37 cellular contexts compared by ENCODE assay signal in genomic region chr10:99558708-99559107, GRCh38. TPM values are rescaled to one million over a fixed set of nuclear protein-coding genes. Genes with fewer than 3 reads are reported as not detected.
"Had no signal": no experiment of that assay in that cellular context is flagged by ENCODE, and none has a peak within 500 bp of the region (broad histone marks: within the 10 kb centered on the region; RNA-seq: fewer than 3 reads in every experiment).

No MANE protein-coding gene starts in this region.

- H3K27me3 ChIP-seq: MG63 had no signal

- DNase-seq: Karpas-422, Kasumi-1, MG63, MM.1S, MV-4-11, NCI-H1048, NCI-H1092, NCI-H1092 treated with DMSO at 0.1 percent for 48 hours, NCI-H1105, NCI-H1105 treated with DMSO at 0.1 percent for 48 hours, NCI-H1417, NCI-H1417 treated with DMSO at 0.1 percent for 48 hours, NCI-H1436, NCI-H1436 treated with DMSO at 0.1 percent for 48 hours, NCI-H146, NCI-H1694, NCI-H1694 treated with DMSO at 0.1 percent for 48 hours, NCI-H187, NCI-H187 treated with DMSO at 0.1 percent for 48 hours, NCI-H1930, NCI-H2029, NCI-H2029 treated with DMSO at 0.1 percent for 48 hours, NCI-H2081, NCI-H2081 treated with DMSO at 0.1 percent for 48 hours, NCI-H2107, NCI-H2171, NCI-H2171 treated with DMSO at 0.1 percent for 48 hours, NCI-H2227 treated with DMSO at 0.1 percent for 48 hours, NCI-H226, NCI-H345, NCI-H446, NCI-H446 treated with DMSO at 0.1 percent for 48 hours, NCI-H510A, NCI-H510A treated with DMSO at 0.1 percent for 48 hours, NCI-H524 had no signal

- H3K4me3 ChIP-seq: MG63 had no signal

- H3K36me3 ChIP-seq: MG63 had no signal

- H3K9me3 ChIP-seq: MG63 had no signal

RNA-seq across cellular contexts. Expression of gene NKX2-3, which starts 26.0 kb away (rescaled TPM):
- total RNA-seq: LHCN-M2, MCF 10A had no signal
